ENCODE assay signal across 8 cellular contexts in the genomic region with DNA sequence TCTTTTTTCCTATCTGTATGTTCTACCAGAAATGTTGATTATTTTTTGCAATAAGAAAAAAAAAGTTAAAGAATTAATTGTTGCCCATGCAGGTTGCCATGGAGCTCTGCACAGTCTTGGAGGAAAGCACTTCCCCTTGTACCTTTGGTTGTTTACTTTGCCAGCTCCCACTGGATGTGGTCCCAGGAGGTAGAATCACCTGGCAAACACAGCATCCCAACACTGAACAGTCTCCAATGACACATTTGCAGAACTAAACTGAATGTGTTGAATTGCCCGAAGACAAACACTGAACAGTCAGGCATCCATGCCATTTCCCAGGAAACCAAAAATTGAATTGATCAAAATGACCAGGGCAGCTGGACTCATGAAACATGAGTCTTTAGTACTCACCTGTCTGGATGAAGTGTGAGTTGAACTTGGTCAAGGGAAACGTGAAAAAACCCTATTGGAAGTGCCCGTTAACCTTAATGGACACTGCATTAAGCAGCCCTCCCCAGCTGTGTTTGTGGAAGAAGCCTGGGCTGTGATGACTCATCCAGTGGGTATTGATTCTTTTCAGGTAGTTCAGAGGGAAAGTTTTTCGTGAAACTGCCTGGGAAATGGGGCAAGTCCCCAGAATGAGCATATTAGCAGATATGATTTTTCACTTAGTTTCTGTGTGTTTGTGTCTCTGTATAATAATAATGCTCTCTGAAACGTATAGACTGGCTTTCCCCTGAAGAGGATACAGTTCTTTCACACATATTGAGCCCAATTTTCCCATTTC.
DNase-seq lines count a peak whose midpoint lies in the region; ATAC-seq, FAIRE-seq and TF ChIP-seq lines count a peak whose summit lies in the region.

No MANE protein-coding gene starts in this region.

- no peaks in the 10 kb centered on the region for H3K36me3 ChIP-seq in HCT116 (ENCODE audit: control insufficient read depth in 1 of 2, insufficient read depth in 2 of 2, low read length in 2 of 2)
- H3K36me3 ChIP-seq in keratinocyte (ENCODE audit: control insufficient read depth in 2 of 2, extremely low read depth in 1 of 2, insufficient read depth in 2 of 2, low read length in 2 of 2): no peaks in the 10 kb centered on the region

- RAD21 ChIA-PET in HCT116 (lab: Charles Lee; ENCODE audit: low non-redundant PET in 1 of 2, low total read pairs in 2 of 2, uncharacterized antibody in 2 of 2, unreplicated experiment in 2 of 2): no interaction called here

- H3K9me2 ChIP-seq in HCT116 (ENCODE audit: insufficient read depth): no peaks in the 10 kb centered on the region

- no peaks in the 10 kb centered on the region for H3K9me3 ChIP-seq in HCT116 (ENCODE audit: control insufficient read depth in 1 of 2, insufficient read depth in 1 of 2, low read depth in 1 of 2, low read length in 2 of 2)
- no peaks in the 10 kb centered on the region for H3K9me3 ChIP-seq in keratinocyte (ENCODE audit: control insufficient read depth, low read depth, low read length)

- H3K4me1 ChIP-seq in HCT116 (ENCODE audit: control insufficient read depth in 1 of 2, insufficient read depth in 2 of 2, low read length in 2 of 2) (peaks cover 10 to 18% of the 10 kb centered on the region in 2 experiments; a peak in 3 of 4 replicates), keratinocyte (ENCODE audit: control insufficient read depth, extremely low read depth, insufficient read depth, low read length) (peaks cover 18% of the 10 kb centered on the region)

- H3K9me1 ChIP-seq in keratinocyte (ENCODE audit: control insufficient read depth, extremely low read depth, insufficient read depth, low read length): no peaks in the 10 kb centered on the region

- no peaks in the 10 kb centered on the region for H3K79me2 ChIP-seq in HCT116 (ENCODE audit: insufficient read depth, low read length)
- H3K79me2 ChIP-seq in keratinocyte (ENCODE audit: control insufficient read depth, insufficient read depth, low read length): no peaks in the 10 kb centered on the region

- TF ChIP-seq POLR2A in HCT116 (IDR thresholded peaks at IDR 0.05; ENCODE audit: borderline replicate concordance, extremely low read depth, insufficient read depth, insufficient read length): no peak

- BruUV-seq in HCT116 (replicated peaks; lab: Mats Ljungman, UMichigan): no TSS peak

- H3K27ac ChIP-seq in HCT116 (ENCODE audit: low read depth, low read length) (no peak overlapping the region), keratinocyte (ENCODE audit: control insufficient read depth, insufficient read depth, low read length) (no peak overlapping the region)

- H4K20me1 ChIP-seq in HCT116 (ENCODE audit: insufficient read depth) (no peaks in the 10 kb centered on the region), keratinocyte (ENCODE audit: control insufficient read depth, extremely low read depth, insufficient read depth, low read length) (no peaks in the 10 kb centered on the region)

- H3K27me3 ChIP-seq in HCT116 (ENCODE audit: insufficient read depth, low read length) (no peaks in the 10 kb centered on the region), keratinocyte (ENCODE audit: control insufficient read depth, extremely low read depth, insufficient read depth, low read length) (no peaks in the 10 kb centered on the region)

- no peak overlapping the region for H3K4me3 ChIP-seq in HCT116 (replicated peaks in 1 of 2; ENCODE audit: low read depth in 1 of 2, low read length in 2 of 2)
- H3K4me3 ChIP-seq in keratinocyte (ENCODE audit: control insufficient read depth in 2 of 3, extremely low read depth in 1 of 3, insufficient read depth in 2 of 3, low read depth in 1 of 3, low read length in 3 of 3): no peak overlapping the region

- TF ChIP-seq RAD21 in HCT116 (IDR thresholded peaks at IDR 0.05; ENCODE audit: low read depth): no peak

- DNase-seq in HCT116 (ENCODE audit: low read depth, low spot score) (peak; percentile 6), NCI-H146 (lab: John Stamatoyannopoulos, UW) (peak; percentile 93), keratinocyte (ENCODE audit: low read depth, low spot score) (no peak), HEK293T (ENCODE audit: extremely low spot score) (no peak), anterior cingulate cortex (lab: John Stamatoyannopoulos, UW) (no peak), sciatic nerve (ENCODE audit: low spot score) (no peak), SKM-1 treated with dmso at 0.1 percent for 144 hours (lab: John Stamatoyannopoulos, UW; ENCODE audit: unreplicated experiment) (no peak)

- TF ChIP-seq CTCF in HCT116 (IDR thresholded peaks at IDR 0.05 in 2 of 3, conservative IDR thresholded peaks at IDR 0.05 in 1 of 3; ENCODE audit: borderline replicate concordance in 1 of 3, insufficient read depth in 1 of 3, low read depth in 2 of 3, low read length in 2 of 3) (no peak), keratinocyte (optimal IDR thresholded peaks at IDR 0.05 in 1 of 3, IDR thresholded peaks at IDR 0.05 in 1 of 3, conservative IDR thresholded peaks at IDR 0.05 in 1 of 3; ENCODE audit: extremely low read depth in 1 of 3, insufficient read depth in 2 of 3, low read length in 3 of 3) (no peak)

- intact Hi-C loops in HCT116 (cut with micrococcal nuclease): no loop called here
- intact Hi-C loops in sciatic nerve (cut with DNase I): no loop called here

- peak overlapping the region; percentile 33 for H3K4me2 ChIP-seq in HCT116 (ENCODE audit: low read length)
- peak overlapping the region; percentile 42 for H3K4me2 ChIP-seq in keratinocyte (ENCODE audit: control insufficient read depth, extremely low read depth, insufficient read depth, low read depth, low read length)

- H3K9ac ChIP-seq in HCT116 (ENCODE audit: low read length) (no peak overlapping the region), keratinocyte (ENCODE audit: control insufficient read depth, extremely low read depth, insufficient read depth, low read length) (no peak overlapping the region)

- peak overlapping the region; percentile 7 for H2AFZ ChIP-seq in HCT116 (ENCODE audit: low read depth, low read length, poor library complexity, severe bottlenecking)
- no peak overlapping the region for H2AFZ ChIP-seq in keratinocyte (ENCODE audit: control insufficient read depth, low read length)

- POLR2A ChIA-PET in HCT116 (lab: Charles Lee) (no interaction called here), HEK293T (lab: Yijun Ruan, JAX) (no interaction called here)

- CTCF ChIA-PET in HCT116 (lab: Charles Lee) (no interaction called here), HEK293T (lab: Yijun Ruan, JAX) (no interaction called here)

- dilution Hi-C loops in keratinocyte (cut with MboI; ENCODE audit: extremely low pct_ligation_motif_present, low sequenced_read_pairs): no loop called here

- peak; percentile 88 for FAIRE-seq in keratinocyte (lab: Jason Lieb, UNC)

- ATAC-seq in GM18861 (IDR thresholded peaks at IDR 0.05; ENCODE audit: unreplicated experiment) (peak; percentile 61), HCT116 (peak; percentile 75), sciatic nerve (no peak)

TF ChIP-seq in HCT116, 20 proteins besides CTCF, POLR2A, EP300 and RAD21:
- TF ChIP-seq ELF1 (IDR thresholded peaks at IDR 0.05; ENCODE audit: borderline replicate concordance, low read depth) (no peak), FOSL1 (IDR thresholded peaks at IDR 0.05; ENCODE audit: low read depth) (peak; percentile 68), CBX3 (IDR thresholded peaks at IDR 0.05; ENCODE audit: low read depth) (peak; percentile 38; the same call in 1 of the 2 replicates), ZFX (IDR thresholded peaks at IDR 0.05) (no peak), SP1 (IDR thresholded peaks at IDR 0.05; ENCODE audit: low read depth) (0 out of 2 replicates have a peak, but pooled peaks have one; percentile 21), JUND (IDR thresholded peaks at IDR 0.05) (peak; percentile 72)

TF ChIP-seq in HEK293T, 16 proteins besides CTCF, POLR2A, EP300 and RAD21:
- no peak for TF ChIP-seq L3MBTL2 (conservative IDR thresholded peaks at IDR 0.05)
- TF ChIP-seq SP1 (IDR thresholded peaks at IDR 0.05): no peak
- no peak for TF ChIP-seq ELF4 (IDR thresholded peaks at IDR 0.05)
- TF ChIP-seq FOXA1 (IDR thresholded peaks at IDR 0.05): no peak
- TF ChIP-seq LEF1 (IDR thresholded peaks at IDR 0.05; ENCODE audit: borderline replicate concordance): no peak
- TF ChIP-seq TARDBP (IDR thresholded peaks at IDR 0.05): no peak
- TF ChIP-seq ZNF384 (IDR thresholded peaks at IDR 0.05): no peak
- no peak for TF ChIP-seq HDGF (IDR thresholded peaks at IDR 0.05; ENCODE audit: borderline replicate concordance)
- TF ChIP-seq ARNT (IDR thresholded peaks at IDR 0.05): no peak
- no peak for TF ChIP-seq CTBP1 (IDR thresholded peaks at IDR 0.05; ENCODE audit: borderline replicate concordance)
- TF ChIP-seq NFRKB (IDR thresholded peaks at IDR 0.05): no peak
- no peak for TF ChIP-seq BHLHE40 (IDR thresholded peaks at IDR 0.05; ENCODE audit: borderline replicate concordance)
- TF ChIP-seq PKNOX1 (IDR thresholded peaks at IDR 0.05): no peak
- no peak for TF ChIP-seq FOXK2 (IDR thresholded peaks at IDR 0.05)
- TF ChIP-seq FOXM1 (IDR thresholded peaks at IDR 0.05; ENCODE audit: borderline replicate concordance): no peak
- no peak for TF ChIP-seq SUZ12 (IDR thresholded peaks at IDR 0.05)
TF ChIP-seq in HEK293T: peak in this region for 0.

Comparison
In these comparisons a context has a peak if more than half of its experiments do, and no peak if none do; other contexts are left out.
1. DNase-seq: peak in HCT116 (single experiment) and NCI-H146 (single experiment); none in keratinocyte (single experiment), HEK293T (single experiment), anterior cingulate cortex (0 of 58), sciatic nerve (single experiment) and SKM-1 treated with dmso at 0.1 percent for 144 hours (single experiment).